10 cellular contexts compared by ENCODE assay signal in the genomic region with DNA sequence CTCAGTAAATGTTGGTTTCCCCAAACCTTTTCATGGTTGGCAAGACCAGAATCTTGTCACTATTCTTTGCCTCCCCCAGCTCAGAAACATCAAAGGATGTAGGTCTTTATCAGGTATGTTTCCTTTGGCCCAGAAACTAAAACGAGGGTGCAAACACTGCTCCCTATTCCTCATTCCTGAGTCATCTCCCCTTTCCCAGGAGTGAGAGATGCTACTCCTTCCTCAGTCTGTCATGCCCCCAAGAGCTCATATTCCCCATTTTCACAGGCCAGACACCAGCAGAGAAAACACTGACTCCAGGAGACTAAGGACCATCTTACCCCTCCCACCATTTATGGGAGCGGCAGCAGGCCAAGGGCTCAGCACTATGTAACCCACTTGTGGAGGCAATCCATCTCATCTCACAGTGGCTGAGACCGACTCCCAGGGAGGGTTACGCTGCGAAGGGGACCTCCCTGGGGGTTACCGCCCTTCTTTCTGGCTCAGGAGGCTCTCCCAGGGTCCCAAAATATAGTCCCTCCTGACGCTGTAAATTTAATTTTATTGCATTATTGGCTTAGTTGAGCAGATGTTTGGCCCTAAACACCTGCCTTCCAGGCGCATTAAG. TPM values are rescaled to one million over a fixed set of nuclear protein-coding genes. Genes with fewer than 3 reads are reported as not detected.
DNase-seq lines count a peak whose midpoint lies in the region; ATAC-seq and TF ChIP-seq lines count a peak whose summit lies in the region.
"Had no signal": no experiment of that assay in that cellular context is flagged by ENCODE, and none has a peak within 500 bp of the region (broad histone marks: within the 10 kb centered on the region; RNA-seq: fewer than 3 reads in every experiment).

No MANE protein-coding gene starts in this region.

- H3K27ac ChIP-seq in left ventricle myocardium inferior (replicated peaks): no peak overlapping the region
- H3K27ac ChIP-seq in tibial artery: no peak overlapping the region
- H3K27ac ChIP-seq: adrenal gland had no signal

- H3K9me3 Mint-ChIP-seq in activated CD8-positive, alpha-beta T cell treated with anti-CD3 and anti-CD28 coated beads for 36 hours: peaks cover 5% of the 10 kb centered on the region

- peak overlapping the region; percentile 90 for H3K4me3 Mint-ChIP-seq in activated CD8-positive, alpha-beta T cell treated with anti-CD3 and anti-CD28 coated beads for 36 hours

- DNase-seq in left ventricle myocardium inferior: no peak
- no peak for DNase-seq in cardiac septum (ENCODE audit: low spot score)
- no peak for DNase-seq in activated CD8-positive, alpha-beta T cell treated with anti-CD3 and anti-CD28 coated beads for 36 hours
- no peak for DNase-seq in tibial artery
- no peak for DNase-seq in left lobe of liver (ENCODE audit: low spot score)
- DNase-seq in NCI-H446 treated with DMSO at 0.1 percent for 48 hours (lab: John Stamatoyannopoulos, UW): no peak
- DNase-seq in NCI-H2196 (lab: John Stamatoyannopoulos, UW; ENCODE audit: unreplicated experiment): no peak
- DNase-seq: left colon had no signal

- no peaks in the 10 kb centered on the region for H3K9me3 ChIP-seq in left ventricle myocardium inferior (replicated peaks)
- no peaks in the 10 kb centered on the region for H3K9me3 ChIP-seq in iPS-18c (ENCODE audit: control insufficient read depth, insufficient read depth, low read length)
- no peaks in the 10 kb centered on the region for H3K9me3 ChIP-seq in tibial artery
- H3K9me3 ChIP-seq: adrenal gland had no signal

- H3K27ac Mint-ChIP-seq in activated CD8-positive, alpha-beta T cell treated with anti-CD3 and anti-CD28 coated beads for 36 hours: peak overlapping the region; percentile 92

- no peaks in the 10 kb centered on the region for H3K27me3 Mint-ChIP-seq in activated CD8-positive, alpha-beta T cell treated with anti-CD3 and anti-CD28 coated beads for 36 hours

- peaks cover 32% of the 10 kb centered on the region for H3K4me1 Mint-ChIP-seq in activated CD8-positive, alpha-beta T cell treated with anti-CD3 and anti-CD28 coated beads for 36 hours (ENCODE audit: low read depth)

- no peak for ATAC-seq in activated CD8-positive, alpha-beta T cell treated with anti-CD3 and anti-CD28 coated beads for 36 hours
- ATAC-seq in left lobe of liver: no peak

- no peaks in the 10 kb centered on the region for H3K27me3 ChIP-seq in left ventricle myocardium inferior (ENCODE audit: low read depth)
- no peaks in the 10 kb centered on the region for H3K27me3 ChIP-seq in tibial artery
- H3K27me3 ChIP-seq: adrenal gland had no signal

- intact Hi-C loops in left ventricle myocardium inferior (cut with micrococcal nuclease) (no loop called here), cardiac septum (cut with DNase I) (no loop called here), tibial artery (cut with DNase I; ENCODE audit: low total_unique reads) (no loop called here)
- intact Hi-C loops in activated CD8-positive, alpha-beta T cell treated with anti-CD3 and anti-CD28 coated beads for 36 hours (cut with micrococcal nuclease): no loop called here

- peaks cover 24% of the 10 kb centered on the region for H3K36me3 ChIP-seq in left ventricle myocardium inferior
- H3K36me3 ChIP-seq in tibial artery: peaks cover 21 to 29% (median 27%) of the 10 kb centered on the region in 3 donors

- H3K4me1 ChIP-seq in left ventricle myocardium inferior (peaks cover 32% of the 10 kb centered on the region), tibial artery (peaks cover 0 to 23% (median 20%) of the 10 kb centered on the region in 4 donors)

- H3K4me3 ChIP-seq in left ventricle myocardium inferior (peak overlapping the region; percentile 99), iPS-18c (ENCODE audit: insufficient read depth, low read depth, low read length) (peak overlapping the region; percentile 59), tibial artery (peak overlapping the region; percentile 74 to 79)

- CTCF ChIA-PET in activated CD8-positive, alpha-beta T cell treated with anti-CD3 and anti-CD28 coated beads for 36 hours (lab: Charles Lee): interaction anchor here (0.9 to 1.5 kb wide), 8 partner anchors 9 to 231 kb away, joined by 3 to 5 read pairs (median 3); no protein-coding TSS in a partner anchor

- peaks cover 49% of the 10 kb centered on the region for H3K36me3 Mint-ChIP-seq in activated CD8-positive, alpha-beta T cell treated with anti-CD3 and anti-CD28 coated beads for 36 hours (ENCODE audit: low read depth)

- TF ChIP-seq CTCF in left ventricle myocardium inferior (IDR thresholded peaks at IDR 0.05; ENCODE audit: borderline replicate concordance): no peak
- TF ChIP-seq CTCF in activated CD8-positive, alpha-beta T cell treated with anti-CD3 and anti-CD28 coated beads for 36 hours (IDR thresholded peaks at IDR 0.05): no peak
- TF ChIP-seq CTCF in tibial artery (IDR thresholded peaks at IDR 0.05): no peak

- POLR2A ChIA-PET in activated CD8-positive, alpha-beta T cell treated with anti-CD3 and anti-CD28 coated beads for 36 hours (lab: Charles Lee): interaction anchor here (0.8 to 5.0 kb wide), 7 partner anchors 10 to 35 kb away, joined by 3 to 34 read pairs (median 7); partner anchors contain the start of genes GLOD4, MRM3 and VPS53

RNA-seq across cellular contexts. Expression of gene GEMIN4, which starts 1.5 kb away (rescaled TPM):
- total RNA-seq in left ventricle myocardium inferior (11.1 TPM), cardiac septum (10.9 TPM), left lobe of liver (7.4 TPM)
- 10 to 100 TPM; 52.8 to 55.8 TPM for total RNA-seq in activated CD8-positive, alpha-beta T cell treated with anti-CD3 and anti-CD28 coated beads for 36 hours

RNA-seq across cellular contexts. Expression of gene TLCD3A, which starts 18.1 kb away (rescaled TPM):
- 1.5 TPM for total RNA-seq in left ventricle myocardium inferior
- 5.1 TPM for total RNA-seq in cardiac septum
- total RNA-seq in activated CD8-positive, alpha-beta T cell treated with anti-CD3 and anti-CD28 coated beads for 36 hours: 10 to 100 TPM; 30.9 to 34.4 TPM
- 0.50 TPM for total RNA-seq in left lobe of liver

RNA-seq across cellular contexts. Expression of gene GLOD4, which starts 31.5 kb away (rescaled TPM):
- total RNA-seq in left ventricle myocardium inferior (26.5 TPM), cardiac septum (33.8 TPM), left lobe of liver (35.4 TPM)
- total RNA-seq in activated CD8-positive, alpha-beta T cell treated with anti-CD3 and anti-CD28 coated beads for 36 hours: 10 to 100 TPM; 47.3 to 55.2 TPM

RNA-seq across cellular contexts. Expression of gene MRM3, which starts 31.6 kb away (rescaled TPM):
- 18.7 TPM for total RNA-seq in left ventricle myocardium inferior
- total RNA-seq in cardiac septum: 15.9 TPM
- 10 to 100 TPM; 35.5 to 36.2 TPM for total RNA-seq in activated CD8-positive, alpha-beta T cell treated with anti-CD3 and anti-CD28 coated beads for 36 hours
- 13.3 TPM for total RNA-seq in left lobe of liver

RNA-seq across cellular contexts. Expression of gene VPS53, which starts 35.9 kb away (rescaled TPM):
- total RNA-seq in left ventricle myocardium inferior (30.7 TPM), cardiac septum (44.5 TPM), left lobe of liver (25.5 TPM)
- 10 to 100 TPM; 55.7 to 61.6 TPM for total RNA-seq in activated CD8-positive, alpha-beta T cell treated with anti-CD3 and anti-CD28 coated beads for 36 hours
